8 cellular contexts compared by ENCODE assay signal in the genomic region with DNA sequence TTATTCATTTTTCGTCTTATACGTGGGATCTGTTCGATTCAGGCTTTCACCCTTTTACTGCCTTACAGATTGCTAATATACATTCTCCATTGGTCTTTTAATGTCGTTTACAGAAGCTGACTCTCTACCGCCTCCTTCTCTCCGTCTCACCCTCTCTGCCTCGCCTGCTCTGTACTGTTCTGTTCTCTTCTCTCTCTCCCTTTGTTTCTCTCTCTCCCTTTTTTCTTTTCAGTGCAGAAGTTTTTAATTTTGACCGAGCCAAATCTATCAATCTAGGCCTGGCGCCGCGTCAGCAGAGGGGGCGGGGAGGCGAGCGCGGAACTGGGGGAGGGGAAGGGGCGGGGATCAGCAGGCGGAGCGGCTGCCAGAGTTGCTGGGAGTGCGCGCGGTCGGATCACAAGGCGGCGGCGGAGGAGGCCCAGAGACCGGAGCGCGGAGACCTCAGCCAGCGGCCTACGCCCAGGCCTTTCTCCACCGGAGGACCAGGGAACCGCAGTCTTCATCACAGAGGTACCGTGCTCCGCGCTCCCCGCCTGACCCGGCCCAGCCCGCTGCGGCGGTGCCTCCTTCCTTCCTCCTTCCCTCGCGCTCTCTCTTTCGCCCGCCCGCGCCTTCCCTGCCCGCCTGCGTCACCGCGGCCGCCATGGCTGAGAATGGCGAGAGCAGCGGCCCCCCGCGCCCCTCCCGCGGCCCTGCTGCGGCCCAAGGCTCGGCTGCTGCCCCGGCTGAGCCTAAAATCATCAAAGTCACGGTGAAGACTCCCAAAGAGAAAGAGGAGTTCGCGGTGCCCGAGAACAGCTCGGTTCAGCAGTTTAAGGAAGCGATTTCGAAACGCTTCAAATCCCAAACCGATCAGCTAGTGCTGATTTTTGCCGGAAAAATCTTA. TPM values are rescaled to one million over a fixed set of nuclear protein-coding genes. Genes with fewer than 3 reads are reported as not detected.
DNase-seq lines count a peak whose midpoint lies in the region; ATAC-seq and TF ChIP-seq lines count a peak whose summit lies in the region.

A gene (plus strand): TSS at position 397 of the 886 bp plus-strand sequence. CDS start 247 bp downstream, at position 644.

- dilution Hi-C loops in mammary epithelial cell (cut with HindIII; ENCODE audit: low sequenced_read_pairs): no loop called here

- ATAC-seq in GM18519 (IDR thresholded peaks at IDR 0.05; ENCODE audit: low FRiP score, unreplicated experiment) (peak; percentile 40), HG03064 (IDR thresholded peaks at IDR 0.05; ENCODE audit: low read depth, unreplicated experiment) (peak; percentile 73)

- peak within 1 kb of the TSS; percentile 63 for H3K4me3 ChIP-seq in WI38 (ENCODE audit: low read depth, low read length)
- peak within 1 kb of the TSS; percentile 32 to 53 (median 53) for H3K4me3 ChIP-seq in mammary epithelial cell (replicated peaks in 1 of 3; ENCODE audit: insufficient read depth in 1 of 3, low read depth in 2 of 3, low read length in 3 of 3)

- intact Hi-C loops in mammary epithelial cell (cut with micrococcal nuclease): loop anchor here (1.0 to 5.0 kb wide), 4 partner anchors 65 to 249 kb away; a partner anchor contains a TSS

- peak; percentile 82 for DNase-seq in NCI-H2171 treated with DMSO at 0.1 percent for 48 hours (lab: John Stamatoyannopoulos, UW)
- DNase-seq in mammary epithelial cell: peak; percentile 69
- DNase-seq in inferior parietal cortex (ENCODE audit: extremely low spot score): peak; percentile 54
- peak; percentile 59 to 69 for DNase-seq in stimulated activated CD4-positive, alpha-beta T cell treated with anti-CD3 and anti-CD28 coated beads, Interleukin-12 subunit alpha, Interleukin-12 subunit beta, amount 100 ng/mL, for 24 hours (ENCODE audit: low read depth in 2 of 2)

- no peaks in the 10 kb centered on the region for H3K4me1 ChIP-seq in mammary epithelial cell (ENCODE audit: insufficient read depth, low read length)

- peak within 1 kb of the TSS; percentile 87 for H3K9ac ChIP-seq in mammary epithelial cell (ENCODE audit: insufficient read depth, low read length)

- H2AFZ ChIP-seq in mammary epithelial cell (ENCODE audit: low read depth, low read length): peak within 1 kb of the TSS; percentile 79

- TF ChIP-seq CTCF in 22Rv1 (IDR thresholded peaks at IDR 0.05) (peak; percentile 16; the same call in 1 of the 2 replicates), WI38 (IDR thresholded peaks at IDR 0.05; ENCODE audit: low read depth, low read length) (no peak), mammary epithelial cell (conservative IDR thresholded peaks at IDR 0.05 in 1 of 2, IDR thresholded peaks at IDR 0.05 in 1 of 2; ENCODE audit: extremely low read depth in 1 of 2, insufficient read depth in 1 of 2, low read depth in 1 of 2, low read length in 2 of 2) (peak in 1 of 2 donors; percentile 12)

- peaks cover 1% of the 10 kb centered on the region for H3K36me3 ChIP-seq in mammary epithelial cell (ENCODE audit: insufficient read depth, low read length)

- peaks cover 2% of the 10 kb centered on the region for H4K20me1 ChIP-seq in mammary epithelial cell (ENCODE audit: insufficient read depth, low read length)

- peak within 1 kb of the TSS; percentile 80 for H3K27ac ChIP-seq in 22Rv1
- H3K27ac ChIP-seq in mammary epithelial cell (ENCODE audit: insufficient read depth, low read depth, low read length): peak within 1 kb of the TSS; percentile 79

- H3K27me3 ChIP-seq in mammary epithelial cell (ENCODE audit: insufficient read depth, low read length): no peaks in the 10 kb centered on the region

- H3K79me2 ChIP-seq in mammary epithelial cell (ENCODE audit: insufficient read depth, low read length): peaks cover 44% of the 10 kb centered on the region

- no peaks in the 10 kb centered on the region for H3K9me3 ChIP-seq in mammary epithelial cell (replicated peaks; ENCODE audit: insufficient read depth, low read length)

- H3K4me2 ChIP-seq in mammary epithelial cell (ENCODE audit: insufficient read depth, low read depth, low read length): peak within 1 kb of the TSS; percentile 63

- BruUV-seq in mammary epithelial cell (replicated peaks; lab: Mats Ljungman, UMichigan): no TSS peak

- in situ Hi-C loops in mammary epithelial cell (cut with MboI; ENCODE audit: low sequenced_read_pairs in 2 of 2): loop anchor here (25.0 kb wide), 2 partner anchors 101 to 251 kb away; no protein-coding TSS in a partner anchor

- WGBS in mammary epithelial cell (ENCODE audit: low coverage, missing lambda C conversion rate): 41% methylated on average over 22 of the region's 70 CpGs

- CTCF ChIA-PET in mammary epithelial cell (lab: Charles Lee; ENCODE audit: low non-redundant PET): no interaction called here

RNA-seq across cellular contexts. Expression of the gene that starts here (rescaled TPM):
- total RNA-seq in mammary epithelial cell: 10 to 100 TPM; 19.0 to 32.8 TPM
- 22.7 TPM for polyA plus RNA-seq in mammary epithelial cell
- 43.3 TPM for polyA minus RNA-seq in mammary epithelial cell

Comparison
In these comparisons a context has a peak if more than half of its experiments do, and no peak if none do; other contexts are left out.
1. Peak in every context shown above with its lines: DNase-seq, ATAC-seq, H3K4me3 ChIP-seq and H3K27ac ChIP-seq.